Comparison of ENCODE assay signal across 8 cellular contexts in the genomic region with DNA sequence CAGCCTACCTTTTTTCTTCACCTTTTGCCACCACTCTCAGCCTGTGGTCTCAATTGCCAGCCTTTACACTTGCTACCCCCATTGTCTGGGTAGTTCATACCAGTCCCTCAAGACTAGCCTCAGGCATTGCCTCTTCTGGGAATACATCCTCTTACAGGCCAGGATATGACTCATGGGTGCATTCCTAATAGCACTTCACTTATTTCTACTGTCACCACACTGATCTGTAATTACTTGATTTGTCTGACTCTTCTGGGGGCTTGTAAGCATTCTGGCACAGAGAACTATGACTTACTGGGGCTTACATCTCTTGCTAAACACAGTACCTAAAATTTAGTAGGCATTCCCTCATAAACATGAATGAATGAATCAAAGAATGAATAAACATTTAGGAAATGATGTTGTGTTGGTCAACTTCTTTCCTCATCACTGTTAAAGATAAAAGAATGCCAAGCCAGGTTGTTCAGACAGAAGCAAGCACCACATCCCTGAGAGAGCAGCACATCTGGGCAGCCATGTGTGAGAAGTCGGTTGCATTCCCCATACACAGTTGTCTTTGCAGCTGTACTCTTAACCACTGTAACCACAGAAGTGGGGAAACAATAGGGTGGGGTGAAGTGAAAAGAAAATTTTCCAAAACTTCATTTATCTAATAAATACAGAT. TPM values are rescaled to one million over a fixed set of nuclear protein-coding genes. Genes with fewer than 3 reads are reported as not detected.
A peak's percentile ranks its signal among the peaks of the same experiment; 100 is the strongest.
DNase-seq lines count a peak whose midpoint lies in the region; ATAC-seq and TF ChIP-seq lines count a peak whose summit lies in the region.

No MANE protein-coding gene starts in this region.

- no peaks in the 10 kb centered on the region for H3K36me3 ChIP-seq in upper lobe of right lung

- no peak for DNase-seq in CD14-positive monocyte (ENCODE audit: low spot score)
- DNase-seq in NOMO-1 (lab: John Stamatoyannopoulos, UW; ENCODE audit: unreplicated experiment in 2 of 2): peak; percentile 30 to 65
- DNase-seq in dermis blood vessel endothelial cell: peak; percentile 65
- DNase-seq in upper lobe of right lung: no peak
- DNase-seq in GM13976 (ENCODE audit: low spot score): no peak
- DNase-seq in T-helper 9 cell: no peak

- peaks cover 0 to 1% (median 0%) of the 10 kb centered on the region in 3 donors for H3K27me3 Mint-ChIP-seq in CD14-positive monocyte (ENCODE audit: low read depth in 3 of 3)

- ATAC-seq in GM21576 (IDR thresholded peaks at IDR 0.05; ENCODE audit: unreplicated experiment) (peak; percentile 85), upper lobe of right lung (peak; percentile 76), HG02763 (IDR thresholded peaks at IDR 0.05; ENCODE audit: unreplicated experiment) (no peak)

- TF ChIP-seq CTCF in CD14-positive monocyte (IDR thresholded peaks at IDR 0.05): no peak
- TF ChIP-seq CTCF in upper lobe of right lung (IDR thresholded peaks at IDR 0.05): no peak
- TF ChIP-seq CTCF in GM13976 (IDR thresholded peaks at IDR 0.05; ENCODE audit: borderline replicate concordance, control extremely low read depth, extremely low read depth, insufficient read depth, missing control alignments): no peak

- H3K27ac Mint-ChIP-seq in CD14-positive monocyte: peak overlapping the region; percentile 17 to 82 (median 77)

- intact Hi-C loops in CD14-positive monocyte (cut with micrococcal nuclease) (no loop called here), upper lobe of right lung (cut with DNase I) (no loop called here)

- no peaks in the 10 kb centered on the region for H3K9me3 ChIP-seq in upper lobe of right lung

- in situ Hi-C loops in GM13976 (cut with MboI; ENCODE audit: low sequenced_read_pairs, unreplicated experiment): no loop called here

- no peaks in the 10 kb centered on the region for H3K36me3 Mint-ChIP-seq in CD14-positive monocyte

- H3K4me3 Mint-ChIP-seq in CD14-positive monocyte: peak overlapping the region in 1 of 2 donors; percentile 54

- no peak overlapping the region for H3K27ac ChIP-seq in upper lobe of right lung

- no peak overlapping the region for H3K4me3 ChIP-seq in upper lobe of right lung

- H3K4me1 ChIP-seq in upper lobe of right lung: peaks cover 6% of the 10 kb centered on the region

- no peaks in the 10 kb centered on the region for H3K27me3 ChIP-seq in upper lobe of right lung

- peaks cover 29% of the 10 kb centered on the region for H3K4me1 Mint-ChIP-seq in CD14-positive monocyte

- peaks cover 0 to 10% (median 2%) of the 10 kb centered on the region in 7 donors for H3K9me3 Mint-ChIP-seq in CD14-positive monocyte

RNA-seq across cellular contexts. Expression of gene IL7R, which starts 27.6 kb away (rescaled TPM):
- polyA plus RNA-seq in CD14-positive monocyte: 1 to 10 TPM; 1.1 to 1.9 TPM
- total RNA-seq in dermis blood vessel endothelial cell: 0.51 and 2.2 TPM in 2 replicates
- total RNA-seq in upper lobe of right lung: 226 TPM

RNA-seq across cellular contexts. Expression of gene CAPSL, which starts 54.2 kb away (rescaled TPM):
- not detected for polyA plus RNA-seq in CD14-positive monocyte
- total RNA-seq in dermis blood vessel endothelial cell (not detected in 2 replicates), upper lobe of right lung (not detected)

Comparison
In these comparisons a context has a peak if more than half of its experiments do, and no peak if none do; other contexts are left out.
1. DNase-seq: peak in NOMO-1 (2 of 2) and dermis blood vessel endothelial cell (single experiment); none in CD14-positive monocyte (single experiment), upper lobe of right lung (single experiment), GM13976 (single experiment) and T-helper 9 cell (single experiment).
2. RNA of gene IL7R, which starts 27.6 kb away (total RNA-seq): 226 TPM in upper lobe of right lung (single experiment); 0.51 to 2.2 TPM in dermis blood vessel endothelial cell; every median in the first group is over 10 times any median in the second.